In the genomic region with DNA sequence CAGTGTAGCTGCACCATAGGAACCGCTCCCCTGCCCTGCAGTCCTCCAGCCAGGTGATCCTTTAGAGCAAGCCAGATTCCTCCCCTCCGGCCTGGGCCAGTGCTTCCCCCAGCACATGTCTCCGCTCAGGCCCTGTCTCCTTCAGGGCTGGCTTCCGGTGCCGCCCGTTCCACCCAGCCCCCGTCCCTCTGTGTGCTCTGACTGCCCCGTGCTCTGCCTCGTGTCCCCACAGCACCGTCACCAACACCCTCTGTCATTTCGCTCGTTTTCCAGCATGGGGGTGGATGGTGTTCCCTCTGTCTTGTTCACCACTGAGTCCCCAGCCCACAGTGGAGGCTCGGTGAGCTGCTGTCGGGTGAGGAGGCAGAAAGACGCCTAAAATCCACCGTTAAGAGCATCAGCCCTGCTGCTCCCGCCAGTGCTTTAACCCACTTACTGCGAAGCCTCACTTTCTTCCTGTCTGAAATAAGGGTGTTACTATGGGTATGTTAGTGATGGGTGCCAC, we compare ENCODE assay signal across 8 cellular contexts. TPM values are rescaled to one million over a fixed set of nuclear protein-coding genes. Genes with fewer than 3 reads are reported as not detected.
DNase-seq lines count a peak whose midpoint lies in the region; ATAC-seq and TF ChIP-seq lines count a peak whose summit lies in the region.

No MANE protein-coding gene starts in this region.

- peak overlapping the region; percentile 56 for H3K27ac ChIP-seq in right cardiac atrium (ENCODE audit: low read length)
- peak overlapping the region in 20 of 21 experiments; percentile 34 to 95 (median 82) for H3K27ac ChIP-seq in skin epidermis

- H3K4me1 Mint-ChIP-seq in activated naive CD4-positive, alpha-beta T cell treated with anti-CD3 and anti-CD28 coated beads for 36 hours (ENCODE audit: low read depth): peaks cover 85% of the 10 kb centered on the region

- peaks cover 12% of the 10 kb centered on the region for H3K36me3 Mint-ChIP-seq in activated naive CD4-positive, alpha-beta T cell treated with anti-CD3 and anti-CD28 coated beads for 36 hours (ENCODE audit: low read depth)

- CTCF ChIA-PET in activated naive CD4-positive, alpha-beta T cell treated with anti-CD3 and anti-CD28 coated beads for 36 hours (lab: Charles Lee): interaction anchor here (1.0 to 4.4 kb wide), 2 partner anchors 9 to 29 kb away, joined by 3 to 21 read pairs; no protein-coding TSS in a partner anchor

- peak overlapping the region; percentile 76 for H3K4me3 Mint-ChIP-seq in activated naive CD4-positive, alpha-beta T cell treated with anti-CD3 and anti-CD28 coated beads for 36 hours

- H3K27me3 Mint-ChIP-seq in activated naive CD4-positive, alpha-beta T cell treated with anti-CD3 and anti-CD28 coated beads for 36 hours (ENCODE audit: low read depth): no peaks in the 10 kb centered on the region

- H3K4me1 ChIP-seq in right cardiac atrium (ENCODE audit: control insufficient read depth, insufficient read depth, low read length): peaks cover 44% of the 10 kb centered on the region

- ATAC-seq in right cardiac atrium (peak; percentile 82 to 85), HG02840 (IDR thresholded peaks at IDR 0.05; ENCODE audit: low FRiP score, unreplicated experiment) (no peak)

- no peaks in the 10 kb centered on the region for H3K9me3 Mint-ChIP-seq in activated naive CD4-positive, alpha-beta T cell treated with anti-CD3 and anti-CD28 coated beads for 36 hours

- 13% methylated on average over 18 of the region's 18 CpGs for WGBS in right cardiac atrium

- H3K9me3 ChIP-seq in right cardiac atrium (ENCODE audit: control insufficient read depth, low read length): no peaks in the 10 kb centered on the region

- no peaks in the 10 kb centered on the region for H3K27me3 ChIP-seq in right cardiac atrium (ENCODE audit: control insufficient read depth, insufficient read depth)

- H3K27ac Mint-ChIP-seq in activated naive CD4-positive, alpha-beta T cell treated with anti-CD3 and anti-CD28 coated beads for 36 hours: peak overlapping the region; percentile 96

- intact Hi-C loops in activated naive CD4-positive, alpha-beta T cell treated with anti-CD3 and anti-CD28 coated beads for 36 hours (cut with micrococcal nuclease): loop anchor here (1.0 kb wide), 1 partner anchor 28 kb away; no protein-coding TSS in a partner anchor
- intact Hi-C loops in right cardiac atrium (cut with DNase I): no loop called here

- H3K4me3 ChIP-seq in right cardiac atrium (ENCODE audit: low read length): no peak overlapping the region
- peak overlapping the region in 1 of 7 experiments; percentile 10 for H3K4me3 ChIP-seq in skin epidermis

- peak; percentile 50 for DNase-seq in ELR (ENCODE audit: low read depth)
- peak; percentile 78 for DNase-seq in activated naive CD4-positive, alpha-beta T cell treated with anti-CD3 and anti-CD28 coated beads for 36 hours
- peak; percentile 71 to 86 (median 86) for DNase-seq in right cardiac atrium
- DNase-seq in NCI-H1092 (lab: John Stamatoyannopoulos, UW): no peak
- no peak for DNase-seq in NCI-H2196 treated with DMSO at 0.1 percent for 48 hours (lab: John Stamatoyannopoulos, UW; ENCODE audit: unreplicated experiment)

TF ChIP-seq in PFSK-1, 5 proteins besides CTCF, POLR2A, EP300 and RAD21:
- no peak for TF ChIP-seq TAF1 (IDR thresholded peaks at IDR 0.05; ENCODE audit: borderline replicate concordance, insufficient read depth, low read length)
- TF ChIP-seq FOXP2 (optimal IDR thresholded peaks at IDR 0.05; ENCODE audit: borderline replicate concordance, extremely low read depth, extremely low read length, insufficient read depth): peak; percentile 43
- no peak for TF ChIP-seq POLR2AphosphoS5 (IDR thresholded peaks at IDR 0.05; ENCODE audit: low read depth, low read length)
- TF ChIP-seq, protein P1, sequence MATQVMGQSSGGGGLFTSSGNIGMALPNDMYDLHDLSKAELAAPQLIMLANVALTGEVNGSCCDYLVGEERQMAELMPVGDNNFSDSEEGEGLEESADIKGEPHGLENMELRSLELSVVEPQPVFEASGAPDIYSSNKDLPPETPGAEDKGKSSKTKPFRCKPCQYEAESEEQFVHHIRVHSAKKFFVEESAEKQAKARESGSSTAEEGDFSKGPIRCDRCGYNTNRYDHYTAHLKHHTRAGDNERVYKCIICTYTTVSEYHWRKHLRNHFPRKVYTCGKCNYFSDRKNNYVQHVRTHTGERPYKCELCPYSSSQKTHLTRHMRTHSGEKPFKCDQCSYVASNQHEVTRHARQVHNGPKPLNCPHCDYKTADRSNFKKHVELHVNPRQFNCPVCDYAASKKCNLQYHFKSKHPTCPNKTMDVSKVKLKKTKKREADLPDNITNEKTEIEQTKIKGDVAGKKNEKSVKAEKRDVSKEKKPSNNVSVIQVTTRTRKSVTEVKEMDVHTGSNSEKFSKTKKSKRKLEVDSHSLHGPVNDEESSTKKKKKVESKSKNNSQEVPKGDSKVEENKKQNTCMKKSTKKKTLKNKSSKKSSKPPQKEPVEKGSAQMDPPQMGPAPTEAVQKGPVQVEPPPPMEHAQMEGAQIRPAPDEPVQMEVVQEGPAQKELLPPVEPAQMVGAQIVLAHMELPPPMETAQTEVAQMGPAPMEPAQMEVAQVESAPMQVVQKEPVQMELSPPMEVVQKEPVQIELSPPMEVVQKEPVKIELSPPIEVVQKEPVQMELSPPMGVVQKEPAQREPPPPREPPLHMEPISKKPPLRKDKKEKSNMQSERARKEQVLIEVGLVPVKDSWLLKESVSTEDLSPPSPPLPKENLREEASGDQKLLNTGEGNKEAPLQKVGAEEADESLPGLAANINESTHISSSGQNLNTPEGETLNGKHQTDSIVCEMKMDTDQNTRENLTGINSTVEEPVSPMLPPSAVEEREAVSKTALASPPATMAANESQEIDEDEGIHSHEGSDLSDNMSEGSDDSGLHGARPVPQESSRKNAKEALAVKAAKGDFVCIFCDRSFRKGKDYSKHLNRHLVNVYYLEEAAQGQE (IDR thresholded peaks at IDR 0.05; ENCODE audit: insufficient read depth in 1 of 2, low read depth in 2 of 2, low read length in 2 of 2): no peak
- no peak for TF ChIP-seq SIN3A (IDR thresholded peaks at IDR 0.05; ENCODE audit: borderline replicate concordance, insufficient read depth, low read length)

RNA-seq across cellular contexts. Expression of gene TSSK6, which starts 54.5 kb away (rescaled TPM):
- polyA plus RNA-seq in PFSK-1 (2012; ENCODE audit: insufficient read length, low read depth): 6.9 TPM
- total RNA-seq in activated naive CD4-positive, alpha-beta T cell treated with anti-CD3 and anti-CD28 coated beads for 36 hours: 1 to 10 TPM; 4.5 TPM
- under 1 TPM; 0.28 to 0.97 (median 0.82) TPM for total RNA-seq in right cardiac atrium
- polyA plus RNA-seq in right cardiac atrium: 0.77 TPM

RNA-seq across cellular contexts. Expression of gene NDUFA13, which starts 55.2 kb away (rescaled TPM):
- polyA plus RNA-seq in PFSK-1 (2012; ENCODE audit: insufficient read length, low read depth): 653 TPM
- total RNA-seq in activated naive CD4-positive, alpha-beta T cell treated with anti-CD3 and anti-CD28 coated beads for 36 hours: 100 to 1,000 TPM; 351 to 376 TPM
- 1,000 to 10,000 TPM in 1 of 4 donors, 100 to 1,000 TPM in 3; 785 to 1,013 (median 850) TPM for total RNA-seq in right cardiac atrium
- 1,226 TPM for polyA plus RNA-seq in right cardiac atrium

RNA-seq across cellular contexts. Expression of gene GATAD2A, which starts 55.3 kb away (rescaled TPM):
- 92.9 TPM for polyA plus RNA-seq in PFSK-1 (2012; ENCODE audit: insufficient read length, low read depth)
- total RNA-seq in activated naive CD4-positive, alpha-beta T cell treated with anti-CD3 and anti-CD28 coated beads for 36 hours: 100 to 1,000 TPM in 1 of 2 experiments, 10 to 100 TPM in 1; 91.2 to 100 TPM
- 10 to 100 TPM; 31.4 to 53.9 (median 36.0) TPM for total RNA-seq in right cardiac atrium
- polyA plus RNA-seq in right cardiac atrium: 12.2 TPM

Comparison
In these comparisons a context has a peak if more than half of its experiments do, and no peak if none do; other contexts are left out.
1. DNase-seq: peak in ELR (single experiment), activated naive CD4-positive, alpha-beta T cell treated with anti-CD3 and anti-CD28 coated beads for 36 hours (single experiment) and right cardiac atrium (3 of 3); none in NCI-H1092 (single experiment) and NCI-H2196 treated with DMSO at 0.1 percent for 48 hours (single experiment).